Comparison of ENCODE assay signal across 16 cellular contexts in genomic region chr5:177607115-177607451, GRCh38. TPM values are rescaled to one million over a fixed set of nuclear protein-coding genes. Genes with fewer than 3 reads are reported as not detected.
DNase-seq lines count a peak whose midpoint lies in the region; ATAC-seq and TF ChIP-seq lines count a peak whose summit lies in the region.
"Had no signal": no experiment of that assay in that cellular context is flagged by ENCODE, and none has a peak within 500 bp of the region (broad histone marks: within the 10 kb centered on the region; RNA-seq: fewer than 3 reads in every experiment).

No MANE protein-coding gene starts in this region.

- peak overlapping the region; percentile 55 for H3K4ac ChIP-seq in neuronal stem cell (ENCODE audit: low read length)

- peak overlapping the region; percentile 84 for H3K14ac ChIP-seq in neuronal stem cell (ENCODE audit: low read length)

- H3K9me3 Mint-ChIP-seq in CD8-positive, alpha-beta T cell: no peaks in the 10 kb centered on the region
- H3K9me3 Mint-ChIP-seq: central memory CD8-positive, alpha-beta T cell; nephron progenitor cell; T-helper 1 cell treated with Interleukin-12 subunit alpha and Interleukin-12 subunit beta and Interleukin-4 antibody, amounts not matched to agents 30 μg/mL and 1 μg/mL, for 36 hours had no signal

- POLR2A ChIA-PET in CD8-positive, alpha-beta T cell (lab: Charles Lee): no interaction called here

- peak overlapping the region; percentile 74 for H2AFZ ChIP-seq in neuronal stem cell (ENCODE audit: low read length)

- no peak overlapping the region for H3K27ac ChIP-seq in CD8-positive, alpha-beta T cell (ENCODE audit: low read depth, low read length)
- peak overlapping the region; percentile 91 for H3K27ac ChIP-seq in HUES64 (ENCODE audit: low read depth, low read length)
- no peak overlapping the region for H3K27ac ChIP-seq in coronary artery
- H3K27ac ChIP-seq in neuronal stem cell (replicated peaks; ENCODE audit: low read length): no peak overlapping the region
- H3K27ac ChIP-seq: prostate gland, SJCRH30, tibial nerve, WERI-Rb-1 had no signal

- H3K18ac ChIP-seq in neuronal stem cell (ENCODE audit: low read length): peak overlapping the region; percentile 52

- no peak for ATAC-seq in CD8-positive, alpha-beta T cell
- ATAC-seq in HG03521 (IDR thresholded peaks at IDR 0.05; ENCODE audit: unreplicated experiment): no peak

- in situ Hi-C loops in GM13977 (cut with MboI; ENCODE audit: low pct_unique_long_range_greater_than_20kb, low sequenced_read_pairs, unreplicated experiment): no loop called here

- H3K4me3 ChIP-seq in CD8-positive, alpha-beta T cell (ENCODE audit: low read depth, low read length): no peak overlapping the region
- H3K4me3 ChIP-seq in HUES64 (ENCODE audit: low read length) (no peak overlapping the region), coronary artery (peak overlapping the region; percentile 30), neuronal stem cell (ENCODE audit: low read length in 2 of 2) (no peak overlapping the region)
- H3K4me3 ChIP-seq: prostate gland, SJCRH30, tibial nerve had no signal

- intact Hi-C loops in CD8-positive, alpha-beta T cell (cut with DNase I, micrococcal nuclease): loop anchor here in 1 of 2 experiments (1.0 kb wide), 1 partner anchor 455 kb away; no protein-coding TSS in a partner anchor

- H3K79me1 ChIP-seq in neuronal stem cell (ENCODE audit: low read depth, low read length): no peaks in the 10 kb centered on the region

- peak overlapping the region; percentile 77 for H2BK5ac ChIP-seq in neuronal stem cell (ENCODE audit: low read length)

- no peaks in the 10 kb centered on the region for H3K27me3 ChIP-seq in CD8-positive, alpha-beta T cell (ENCODE audit: insufficient read depth, low read length)
- H3K27me3 ChIP-seq in HUES64 (ENCODE audit: insufficient read depth, low read length) (no peaks in the 10 kb centered on the region), neuronal stem cell (ENCODE audit: control insufficient read depth in 3 of 3, insufficient read depth in 3 of 3, low read depth in 1 of 3, low read length in 3 of 3) (no peaks in the 10 kb centered on the region)
- H3K27me3 ChIP-seq: SJCRH30, tibial nerve had no signal

- CTCF ChIA-PET in CD8-positive, alpha-beta T cell (lab: Charles Lee): interaction anchor here (0.6 to 1.4 kb wide), 9 partner anchors 8 to 461 kb away, joined by 3 to 4 read pairs (median 4); no protein-coding TSS in a partner anchor

- peaks cover 12% of the 10 kb centered on the region for H3K4me1 Mint-ChIP-seq in CD8-positive, alpha-beta T cell (ENCODE audit: low read depth)

- H2BK12ac ChIP-seq in neuronal stem cell (ENCODE audit: low read length): peak overlapping the region; percentile 30

- H2AK5ac ChIP-seq in neuronal stem cell (ENCODE audit: low read depth, low read length): peak overlapping the region; percentile 40

- peak overlapping the region; percentile 52 for H3K27ac Mint-ChIP-seq in CD8-positive, alpha-beta T cell

- H3K4me3 Mint-ChIP-seq in CD8-positive, alpha-beta T cell: no peak overlapping the region
- H3K4me3 Mint-ChIP-seq: central memory CD8-positive, alpha-beta T cell; nephron progenitor cell; T-helper 1 cell treated with Interleukin-12 subunit alpha and Interleukin-12 subunit beta and Interleukin-4 antibody, amounts not matched to agents 30 μg/mL and 1 μg/mL, for 36 hours had no signal

- no peak overlapping the region for H3K4me2 ChIP-seq in neuronal stem cell (ENCODE audit: insufficient read depth, low read length, poor library complexity, severe bottlenecking)

- no peak overlapping the region for H4K91ac ChIP-seq in neuronal stem cell (ENCODE audit: low read depth, low read length, poor library complexity)

- H3K9ac ChIP-seq in HUES64 (ENCODE audit: low read depth, low read length) (peak overlapping the region; percentile 37; the same call in 1 of the 2 replicates), neuronal stem cell (ENCODE audit: low read depth, low read length, poor library complexity) (peak overlapping the region; percentile 90)

- peaks cover 32% of the 10 kb centered on the region for H3K36me3 Mint-ChIP-seq in CD8-positive, alpha-beta T cell

- no peak for TF ChIP-seq CTCF in CD8-positive, alpha-beta T cell (IDR thresholded peaks at IDR 0.05)
- no peak for TF ChIP-seq CTCF in coronary artery (IDR thresholded peaks at IDR 0.05)
- no peak for TF ChIP-seq CTCF in GM13977 (IDR thresholded peaks at IDR 0.05; ENCODE audit: extremely low read depth, insufficient read depth, missing control alignments)

- no peaks in the 10 kb centered on the region for H3K9me3 ChIP-seq in CD8-positive, alpha-beta T cell (ENCODE audit: low read length)
- H3K9me3 ChIP-seq in HUES64 (ENCODE audit: insufficient read depth, low read depth, low read length) (no peaks in the 10 kb centered on the region), neuronal stem cell (replicated peaks in 1 of 2; ENCODE audit: control insufficient read depth in 2 of 2, insufficient read depth in 1 of 2, low read depth in 1 of 2, low read length in 2 of 2) (peaks cover 0 to 5% of the 10 kb centered on the region in 2 donors)
- H3K9me3 ChIP-seq: prostate gland, SJCRH30, tibial nerve had no signal

- peaks cover 9% of the 10 kb centered on the region for H3K4me1 ChIP-seq in CD8-positive, alpha-beta T cell (ENCODE audit: insufficient read depth, low read length)
- H3K4me1 ChIP-seq in HUES64 (ENCODE audit: insufficient read depth, low read length): peaks cover 4% of the 10 kb centered on the region
- peaks cover 8 to 12% of the 10 kb centered on the region in 2 donors for H3K4me1 ChIP-seq in neuronal stem cell (ENCODE audit: control insufficient read depth in 2 of 2, insufficient read depth in 1 of 2, low read depth in 1 of 2, low read length in 2 of 2)
- H3K4me1 ChIP-seq: prostate gland had no signal

- H2BK15ac ChIP-seq in neuronal stem cell (ENCODE audit: low read length): no peak overlapping the region

- H3K27me3 Mint-ChIP-seq in CD8-positive, alpha-beta T cell (ENCODE audit: low read depth): no peaks in the 10 kb centered on the region
- H3K27me3 Mint-ChIP-seq: central memory CD8-positive, alpha-beta T cell had no signal

- no peak overlapping the region for H2BK120ac ChIP-seq in neuronal stem cell (ENCODE audit: low read depth, low read length)

- WGBS in HUES64: 70% methylated on average over 11 of the region's 11 CpGs
- no CpG with 5 or more reads among the region's 11 CpGs for WGBS in neuronal stem cell (ENCODE audit: extremely low coverage in 2 of 2, insufficient read length in 2 of 2, insufficient replicate concordance in 1 of 2), 2 donors

- no peak overlapping the region for H4K8ac ChIP-seq in neuronal stem cell (ENCODE audit: low read depth, low read length)

- peaks cover 7% of the 10 kb centered on the region for H3K36me3 ChIP-seq in CD8-positive, alpha-beta T cell (ENCODE audit: insufficient read depth, low read length)
- peaks cover 19% of the 10 kb centered on the region for H3K36me3 ChIP-seq in HUES64 (ENCODE audit: insufficient read depth, low read length)
- H3K36me3 ChIP-seq in neuronal stem cell (replicated peaks in 1 of 2; ENCODE audit: control insufficient read depth in 2 of 2, insufficient read depth in 2 of 2, low read length in 2 of 2): peaks cover 25 to 47% of the 10 kb centered on the region in 2 donors
- H3K36me3 ChIP-seq: prostate gland, SJCRH30, WERI-Rb-1 had no signal

- no peak for DNase-seq in CD8-positive, alpha-beta T cell
- DNase-seq in coronary artery (ENCODE audit: low spot score) (no peak), neuronal stem cell (ENCODE audit: low spot score) (no peak), GM13977 (ENCODE audit: low spot score) (no peak), NCI-H1694 (lab: John Stamatoyannopoulos, UW) (no peak), DMS 273 treated with DMSO at 0.1 percent for 48 hours (lab: John Stamatoyannopoulos, UW) (no peak)
- DNase-seq: KG1 had no signal

- H3K23ac ChIP-seq in neuronal stem cell (ENCODE audit: low read depth, low read length, poor library complexity): peak overlapping the region; percentile 34

RNA-seq across cellular contexts. Expression of gene B4GALT7, which starts 7.2 kb away (rescaled TPM):
- total RNA-seq in CD8-positive, alpha-beta T cell: 10 to 100 TPM; 33.4 to 36.6 TPM
- polyA plus RNA-seq in HUES64 (2013, experiment 1 of 2): 15.5 TPM
- 18.1 TPM for polyA plus RNA-seq in HUES64 (2013, experiment 2 of 2)
- polyA plus RNA-seq in neuronal stem cell (2013, experiment 1 of 2): 12.9 TPM
- polyA plus RNA-seq in neuronal stem cell (2013, experiment 2 of 2): 13.2 TPM

RNA-seq across cellular contexts. Expression of gene TMED9, which starts 15.1 kb away (rescaled TPM):
- total RNA-seq in CD8-positive, alpha-beta T cell: 10 to 100 TPM; 42.4 to 52.2 TPM
- 121 TPM for polyA plus RNA-seq in HUES64 (2013, experiment 1 of 2)
- polyA plus RNA-seq in HUES64 (2013, experiment 2 of 2): 120 TPM
- 63.0 TPM for polyA plus RNA-seq in neuronal stem cell (2013, experiment 1 of 2)
- 62.9 TPM for polyA plus RNA-seq in neuronal stem cell (2013, experiment 2 of 2)

RNA-seq across cellular contexts. Expression of gene FAM193B, which starts 52.7 kb away (rescaled TPM):
- 100 to 1,000 TPM; 136 to 141 TPM for total RNA-seq in CD8-positive, alpha-beta T cell
- 46.4 TPM for polyA plus RNA-seq in HUES64 (2013, experiment 1 of 2)
- polyA plus RNA-seq in HUES64 (2013, experiment 2 of 2): 37.8 TPM
- 58.6 TPM for polyA plus RNA-seq in neuronal stem cell (2013, experiment 1 of 2)
- 63.2 TPM for polyA plus RNA-seq in neuronal stem cell (2013, experiment 2 of 2)
